1 cellular context compared by ENCODE assay signal in genomic region chr16:10514369-10515055, GRCh38.
TF ChIP-seq lines count a peak whose summit lies in the region.

No MANE protein-coding gene starts in this region.

TF ChIP-seq in HepG2, 621 proteins besides CTCF, POLR2A, EP300 and RAD21 (continued from another document and continues in another):
- TF ChIP-seq PBX2 (CRISPR knock-in tag; IDR thresholded peaks at IDR 0.05) = no peak
- no peak for TF ChIP-seq SOX6 (IDR thresholded peaks at IDR 0.05)
- TF ChIP-seq SOX6 (CRISPR knock-in tag; IDR thresholded peaks at IDR 0.05) = 0 out of 2 replicates have a peak, but pooled peaks have one; percentile 30
- TF ChIP-seq BRCA1 (CRISPR knock-in tag; IDR thresholded peaks at IDR 0.05) = no peak
- TF ChIP-seq ZNF777 (CRISPR knock-in tag; IDR thresholded peaks at IDR 0.05) = no peak
- no peak for TF ChIP-seq IRF9 (CRISPR knock-in tag; IDR thresholded peaks at IDR 0.05; ENCODE audit: borderline replicate concordance)
- no peak for TF ChIP-seq ZBTB20 (CRISPR knock-in tag; IDR thresholded peaks at IDR 0.05; ENCODE audit: borderline replicate concordance, low read depth)
- TF ChIP-seq ATF4 (CRISPR knock-in tag; IDR thresholded peaks at IDR 0.05) = no peak
- no peak for TF ChIP-seq HOMEZ (CRISPR knock-in tag; IDR thresholded peaks at IDR 0.05; ENCODE audit: low read depth)
- TF ChIP-seq ZSCAN29 (CRISPR knock-in tag; conservative IDR thresholded peaks at IDR 0.05) = peak; percentile 79
- 0 out of 4 replicates have a peak, but pooled peaks of 1 of the 2 experiments have one; percentile 17 for TF ChIP-seq NR2F1 (CRISPR knock-in tag; IDR thresholded peaks at IDR 0.05)
- TF ChIP-seq ZBTB43 (CRISPR knock-in tag; conservative IDR thresholded peaks at IDR 0.05) = no peak
- no peak for TF ChIP-seq GABPA (IDR thresholded peaks at IDR 0.05; ENCODE audit: low read depth, low read length)
- TF ChIP-seq GABPA (CRISPR knock-in tag; IDR thresholded peaks at IDR 0.05; ENCODE audit: low read depth) = no peak
- no peak for TF ChIP-seq HMG20B (CRISPR knock-in tag; conservative IDR thresholded peaks at IDR 0.05)
- no peak for TF ChIP-seq HNF1B (CRISPR knock-in tag; IDR thresholded peaks at IDR 0.05)
- no peak for TF ChIP-seq ZNF773 (CRISPR knock-in tag; IDR thresholded peaks at IDR 0.05; ENCODE audit: borderline replicate concordance)
- no peak for TF ChIP-seq SOX13 (IDR thresholded peaks at IDR 0.05)
- no peak for TF ChIP-seq SOX13 (CRISPR knock-in tag; conservative IDR thresholded peaks at IDR 0.05 in 1 of 2, IDR thresholded peaks at IDR 0.05 in 1 of 2)
- TF ChIP-seq ZNF670 (CRISPR knock-in tag; IDR thresholded peaks at IDR 0.05; ENCODE audit: borderline replicate concordance) = no peak; the same call in none of the 2 replicates
- TF ChIP-seq MNT (IDR thresholded peaks at IDR 0.05) = no peak
- TF ChIP-seq TRAFD1 (CRISPR knock-in tag; IDR thresholded peaks at IDR 0.05; ENCODE audit: borderline replicate concordance) = no peak; the same call in 1 of the 2 replicates
- TF ChIP-seq PREB (CRISPR knock-in tag; IDR thresholded peaks at IDR 0.05) = no peak
- no peak for TF ChIP-seq U2AF2 (IDR thresholded peaks at IDR 0.05; ENCODE audit: low read depth, low read length)
- no peak for TF ChIP-seq RBFOX2 (IDR thresholded peaks at IDR 0.05; ENCODE audit: low read depth, low read length)
- no peak for TF ChIP-seq CAMTA2 (CRISPR knock-in tag; IDR thresholded peaks at IDR 0.05; ENCODE audit: borderline replicate concordance)
- peak; percentile 89 for TF ChIP-seq CEBPB (IDR thresholded peaks at IDR 0.05; ENCODE audit: borderline replicate concordance, low read depth, low read length)
- TF ChIP-seq CBX5 (CRISPR knock-in tag; IDR thresholded peaks at IDR 0.05; ENCODE audit: borderline replicate concordance) = no peak
- no peak for TF ChIP-seq NFRKB (IDR thresholded peaks at IDR 0.05)
- no peak for TF ChIP-seq NCOA1 (CRISPR knock-in tag; IDR thresholded peaks at IDR 0.05)
- TF ChIP-seq ZNF598 (CRISPR knock-in tag; IDR thresholded peaks at IDR 0.05; ENCODE audit: borderline replicate concordance) = no peak
- TF ChIP-seq PITX1 (CRISPR knock-in tag; IDR thresholded peaks at IDR 0.05) = no peak
- no peak for TF ChIP-seq ZNF12 (CRISPR knock-in tag; IDR thresholded peaks at IDR 0.05)
- TF ChIP-seq ZNF362 (CRISPR knock-in tag; IDR thresholded peaks at IDR 0.05; ENCODE audit: borderline replicate concordance) = peak; percentile 70; the same call in 1 of the 2 replicates
- no peak for TF ChIP-seq JDP2 (CRISPR knock-in tag; IDR thresholded peaks at IDR 0.05; ENCODE audit: borderline replicate concordance)
- TF ChIP-seq ZFP41 (CRISPR knock-in tag; IDR thresholded peaks at IDR 0.05; ENCODE audit: borderline replicate concordance) = peak; percentile 61; the same call in 1 of the 2 replicates
- no peak for TF ChIP-seq PRDM15 (CRISPR knock-in tag; IDR thresholded peaks at IDR 0.05)
- TF ChIP-seq NR2C2 (CRISPR knock-in tag; IDR thresholded peaks at IDR 0.05; ENCODE audit: borderline replicate concordance) = no peak
